Comparison of ENCODE assay signal across 1 cellular context in genomic region chr3:129305592-129306091, GRCh38.
TF ChIP-seq lines count a peak whose summit lies in the region.

No MANE protein-coding gene starts in this region.

TF ChIP-seq in SK-N-SH treated with all-trans-retinoic acid at 6 μM for 48 hours, 23 proteins besides CTCF, POLR2A, EP300 and RAD21 (continued from another document):
- TF ChIP-seq ZNF70 (CRISPR knock-in tag; IDR thresholded peaks at IDR 0.05) (no peak), TCF4 (CRISPR knock-in tag; IDR thresholded peaks at IDR 0.05; ENCODE audit: borderline replicate concordance) (no peak), TOX (CRISPR knock-in tag; IDR thresholded peaks at IDR 0.05; ENCODE audit: borderline replicate concordance) (no peak), CSDC2 (CRISPR knock-in tag; IDR thresholded peaks at IDR 0.05) (no peak)
TF ChIP-seq in SK-N-SH treated with all-trans-retinoic acid at 6 μM for 48 hours: peak in this region for 0.
